In the genomic region with DNA sequence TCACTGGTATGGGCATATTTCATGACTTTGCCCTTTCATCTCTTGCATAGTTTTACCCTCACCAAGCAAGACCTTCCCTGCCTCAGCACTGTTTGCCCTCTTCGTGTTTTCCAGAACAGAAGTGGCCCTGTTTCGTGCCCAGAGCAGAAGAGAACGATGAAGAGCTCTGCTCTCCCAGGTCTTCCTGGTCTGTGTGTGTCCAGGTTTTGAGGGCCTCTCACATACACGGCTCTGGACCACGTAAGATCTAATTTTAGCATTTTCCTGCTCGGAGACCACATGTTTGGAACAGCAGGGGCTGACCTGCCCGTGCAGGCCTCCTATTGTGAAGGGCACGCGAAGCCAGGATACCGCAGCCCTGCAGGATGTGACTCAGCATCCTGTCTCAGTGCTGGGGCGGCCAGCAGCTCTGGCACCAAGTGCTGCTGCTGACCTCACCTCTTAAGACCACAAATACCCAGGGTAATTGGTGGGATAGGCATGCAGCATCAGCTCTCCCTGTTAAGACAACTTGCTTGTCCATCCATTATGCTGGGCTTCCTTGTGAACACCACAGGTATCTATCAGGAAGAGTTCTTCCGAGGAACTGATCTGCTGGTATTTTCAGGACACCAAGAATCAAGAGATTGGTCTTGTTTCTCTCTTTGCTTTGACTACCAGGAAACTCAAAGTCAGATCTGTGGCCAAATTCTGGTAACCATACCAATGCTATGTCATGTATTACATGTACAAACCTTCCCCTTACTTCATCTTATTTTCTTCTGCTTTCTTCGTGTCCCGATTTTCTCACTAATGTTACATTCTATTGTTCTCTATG, we compare ENCODE assay signal across 8 cellular contexts. TPM values are rescaled to one million over a fixed set of nuclear protein-coding genes. Genes with fewer than 3 reads are reported as not detected.
DNase-seq lines count a peak whose midpoint lies in the region; ATAC-seq, FAIRE-seq and TF ChIP-seq lines count a peak whose summit lies in the region.

No MANE protein-coding gene starts in this region.

- H3K9me3 ChIP-seq in colonic mucosa (no peaks in the 10 kb centered on the region), lung (ENCODE audit: control insufficient read depth in 2 of 2, insufficient read depth in 1 of 2, low read length in 1 of 2) (no peaks in the 10 kb centered on the region)

- H3K27ac ChIP-seq in colonic mucosa (peak overlapping the region; percentile 54), lung (ENCODE audit: low read depth in 1 of 2, low read length in 1 of 2) (peak overlapping the region; percentile 94 to 98)

- intact Hi-C loops in colonic mucosa (cut with DNase I): no loop called here

- 0 out of 2 replicates have a peak, but pooled peaks have one; percentile 19 for TF ChIP-seq POLR2A in GM12892 (IDR thresholded peaks at IDR 0.05; ENCODE audit: low read depth, low read length)

- ATAC-seq in HG02571 (IDR thresholded peaks at IDR 0.05; ENCODE audit: unreplicated experiment): peak; percentile 91
- peak; percentile 94 for ATAC-seq in lung (ENCODE audit: insufficient read depth, low FRiP score)

- no peak for TF ChIP-seq CTCF in colonic mucosa (IDR thresholded peaks at IDR 0.05)
- TF ChIP-seq CTCF in lung (IDR thresholded peaks at IDR 0.05; ENCODE audit: control extremely low read depth, extremely low read depth): no peak

- WGBS in lung, 2 donors: 11 to 17% methylated on average over 14 of the region's 14 CpGs

- peak; percentile 91 for FAIRE-seq in GM12892 (lab: Jason Lieb, UNC)

- H3K27me3 ChIP-seq in colonic mucosa: no peaks in the 10 kb centered on the region
- no peaks in the 10 kb centered on the region for H3K27me3 ChIP-seq in lung (ENCODE audit: control insufficient read depth, insufficient read depth)

- DNase-seq in GM12892 (ENCODE audit: insufficient read length) (peak; percentile 72), NCI-H1417 treated with DMSO at 0.1 percent for 48 hours (lab: John Stamatoyannopoulos, UW) (peak; percentile 43), colonic mucosa (peak; percentile 53), lung (ENCODE audit: low spot score) (peak; percentile 80), NCI-H2107 (lab: John Stamatoyannopoulos, UW) (no peak)
- peak; percentile 40 to 69 for DNase-seq in activated CD4-positive, alpha-beta T cell treated with anti-CD3 and anti-CD28 coated beads for 4 hours
- peak; percentile 44 to 46 for DNase-seq in stimulated activated CD8-positive, alpha-beta memory T cell treated with anti-CD3 and anti-CD28 coated beads, Interleukin-2, amount 100 ng/mL, for 1 hour (ENCODE audit: low read depth in 2 of 2)

- H3K4me3 ChIP-seq in colonic mucosa (no peak overlapping the region), lung (no peak overlapping the region)

- H3K36me3 ChIP-seq in colonic mucosa (no peaks in the 10 kb centered on the region), lung (ENCODE audit: control insufficient read depth in 2 of 2, insufficient read depth in 2 of 2, low read length in 2 of 2) (peaks cover 0 to 9% of the 10 kb centered on the region in 2 donors)

- H3K4me1 ChIP-seq in colonic mucosa (peaks cover 11% of the 10 kb centered on the region), lung (ENCODE audit: control insufficient read depth in 2 of 2, insufficient read depth in 2 of 2, low read length in 2 of 2) (peaks cover 39 to 43% of the 10 kb centered on the region in 2 donors)

- peak overlapping the region in 1 of 2 donors; percentile 19 for H3K9ac ChIP-seq in colonic mucosa (ENCODE audit: low read depth in 2 of 2, low read length in 2 of 2)

RNA-seq across cellular contexts. Expression of a gene that starts 19.0 kb away (rescaled TPM):
- 9.5 TPM for polyA plus RNA-seq in GM12892 (2012; ENCODE audit: missing spikeins)
- 10 to 100 TPM; 22.5 to 29.1 TPM for total RNA-seq in colonic mucosa
- 10 to 100 TPM; 29.0 to 39.5 TPM for total RNA-seq in lung
- polyA plus RNA-seq in lung: 10 to 100 TPM in 1 of 2 donors, 1 to 10 TPM in 1; 7.2 to 13.4 TPM

RNA-seq across cellular contexts. Expression of a gene that starts 41.5 kb away (rescaled TPM):
- polyA plus RNA-seq in GM12892 (2012; ENCODE audit: missing spikeins): not detected
- total RNA-seq in colonic mucosa (1 to 10 TPM; 2.2 to 2.4 TPM), lung (not detected)
- under 1 TPM in 1 of 2 donors, not detected in 1; 0.08 TPM for polyA plus RNA-seq in lung
